In the genomic region with DNA sequence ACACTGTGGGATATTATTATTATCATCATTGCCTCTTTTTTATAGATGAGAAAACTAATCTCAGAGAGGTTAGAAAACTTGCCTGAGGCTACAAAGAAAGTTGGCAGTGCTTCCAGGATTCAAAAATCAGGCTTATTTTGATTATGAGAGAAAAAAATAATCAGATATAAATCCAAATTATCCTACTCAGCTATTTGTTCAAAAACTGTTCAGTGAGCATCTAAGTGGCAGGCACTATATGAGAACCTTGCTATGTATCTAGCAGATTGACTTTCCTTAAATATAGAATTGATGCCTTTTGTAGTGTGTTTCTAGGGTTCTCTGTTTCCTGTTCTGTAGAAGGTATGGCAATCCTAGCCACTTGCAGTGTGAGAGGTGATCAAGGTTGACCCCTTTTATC, we compare ENCODE assay signal across 38 cellular contexts.
"Had no signal": no experiment of that assay in that cellular context is flagged by ENCODE, and none has a peak within 500 bp of the region (broad histone marks: within the 10 kb centered on the region; RNA-seq: fewer than 3 reads in every experiment).

No MANE protein-coding gene starts in this region.

- H3K9me3 Mint-ChIP-seq: activated naive CD4-positive, alpha-beta T cell treated with anti-CD3 and anti-CD28 coated beads for 36 hours; activated naive CD4-positive, alpha-beta T cell treated with anti-CD3 and anti-CD28 coated beads, Interleukin-2, amount 50 U/mL, for 24 hours; activated naive CD4-positive, alpha-beta T cell treated with anti-CD3 and anti-CD28 coated beads, Interleukin-2, amount 50 U/mL, for 72 hours; activated naive CD8-positive, alpha-beta T cell treated with anti-CD3 and anti-CD28 coated beads for 36 hours; activated naive CD8-positive, alpha-beta T cell treated with anti-CD3 and anti-CD28 coated beads, Interleukin-2, amount 10 ng/mL, durations not matched to agents 7 days and 5 days; activated naive CD8-positive, alpha-beta T cell treated with anti-CD3 and anti-CD28 coated beads, Interleukin-2, amount 50 U/mL, for 24 hours; activated T-cell treated with anti-CD3 and anti-CD28 coated beads, Interleukin-2, amount 50 U/mL, for 4 hours; activated T-cell treated with anti-CD3 and anti-CD28 coated beads, Interleukin-2, amount 50 U/mL, for 72 hours; activated T-helper 1 cell treated with anti-CD3 and anti-CD28 coated beads, Interleukin-12 subunit alpha, Interleukin-12 subunit beta, Interleukin-2, Interleukin-4 antibody, amounts not matched to agents 30 ng/mL and 10 ng/mL and 1 ng/mL, durations not matched to agents 14 hours and 24 hours and 36 hours; activated T-helper 17 cell treated with anti-CD3 and anti-CD28 coated beads, Interleukin-2, amount 50 U/mL, for 72 hours; activated T-helper 2 cell treated with anti-CD3 and anti-CD28 coated beads, Interferon-gamma antibody, Interleukin-2, Interleukin-4, amounts not matched to agents 10 μg/mL and 5 μg/mL and 100 μg/mL, durations not matched to agents 14 hours and 24 hours and 36 hours; central memory CD8-positive, alpha-beta T cell had no signal

- H3K27ac Mint-ChIP-seq: activated naive CD4-positive, alpha-beta T cell treated with anti-CD3 and anti-CD28 coated beads for 36 hours; activated naive CD4-positive, alpha-beta T cell treated with anti-CD3 and anti-CD28 coated beads, Interleukin-2, amount 10 ng/mL, durations not matched to agents 7 days and 5 days; activated naive CD4-positive, alpha-beta T cell treated with anti-CD3 and anti-CD28 coated beads, Interleukin-2, amount 50 U/mL, for 24 hours; activated naive CD4-positive, alpha-beta T cell treated with anti-CD3 and anti-CD28 coated beads, Interleukin-2, amount 50 U/mL, for 72 hours; activated naive CD8-positive, alpha-beta T cell; activated naive CD8-positive, alpha-beta T cell treated with anti-CD3 and anti-CD28 coated beads for 36 hours; activated naive CD8-positive, alpha-beta T cell treated with anti-CD3 and anti-CD28 coated beads, Interleukin-2, amount 10 ng/mL, durations not matched to agents 7 days and 5 days; activated naive CD8-positive, alpha-beta T cell treated with anti-CD3 and anti-CD28 coated beads, Interleukin-2, amount 50 U/mL, for 24 hours; activated T-cell treated with anti-CD3 and anti-CD28 coated beads, Interleukin-2, amount 50 U/mL, for 72 hours; activated T-helper 1 cell treated with anti-CD3 and anti-CD28 coated beads, Interleukin-12 subunit alpha, Interleukin-12 subunit beta, Interleukin-2, Interleukin-4 antibody, amounts not matched to agents 30 ng/mL and 10 ng/mL and 1 ng/mL, durations not matched to agents 14 hours and 24 hours and 36 hours; activated T-helper 17 cell treated with anti-CD3 and anti-CD28 coated beads, Interleukin-2, amount 50 U/mL, for 72 hours; activated T-helper 2 cell treated with anti-CD3 and anti-CD28 coated beads, Interferon-gamma antibody, Interleukin-2, Interleukin-4, amounts not matched to agents 10 μg/mL and 5 μg/mL and 100 μg/mL, durations not matched to agents 14 hours and 24 hours and 36 hours; brain had no signal

- H3K4me1 ChIP-seq: adrenal gland, ascending aorta, breast epithelium had no signal

- ATAC-seq: activated naive CD4-positive, alpha-beta T cell treated with anti-CD3 and anti-CD28 coated beads, Interleukin-2, amount 50 U/mL, for 72 hours; activated naive CD8-positive, alpha-beta T cell treated with anti-CD3 and anti-CD28 coated beads, Interleukin-2, amount 50 U/mL, for 24 hours; activated T-cell treated with anti-CD3 and anti-CD28 coated beads, Interleukin-2, amount 50 U/mL, for 4 hours; activated T-cell treated with anti-CD3 and anti-CD28 coated beads, Interleukin-2, amount 50 U/mL, for 72 hours; activated T-helper 17 cell treated with anti-CD3 and anti-CD28 coated beads, Interleukin-2, amount 50 U/mL, for 72 hours; body of pancreas had no signal

- H3K4me3 ChIP-seq: adrenal gland, ascending aorta, body of pancreas, breast epithelium, cardiac muscle cell had no signal

- H3K4me1 Mint-ChIP-seq: activated naive CD4-positive, alpha-beta T cell treated with anti-CD3 and anti-CD28 coated beads, Interleukin-2, amount 10 ng/mL, durations not matched to agents 7 days and 5 days; activated naive CD4-positive, alpha-beta T cell treated with anti-CD3 and anti-CD28 coated beads, Interleukin-2, amount 50 U/mL, for 24 hours; activated naive CD8-positive, alpha-beta T cell treated with anti-CD3 and anti-CD28 coated beads for 36 hours; activated naive CD8-positive, alpha-beta T cell treated with anti-CD3 and anti-CD28 coated beads, Interleukin-2, amount 10 ng/mL, durations not matched to agents 7 days and 5 days; activated naive CD8-positive, alpha-beta T cell treated with anti-CD3 and anti-CD28 coated beads, Interleukin-2, amount 50 U/mL, for 24 hours; activated T-helper 17 cell treated with anti-CD3 and anti-CD28 coated beads, Interleukin-2, amount 50 U/mL, for 72 hours; central memory CD8-positive, alpha-beta T cell had no signal

- H3K4me3 Mint-ChIP-seq: activated naive CD4-positive, alpha-beta T cell treated with anti-CD3 and anti-CD28 coated beads for 36 hours; activated naive CD4-positive, alpha-beta T cell treated with anti-CD3 and anti-CD28 coated beads, Interleukin-2, amount 10 ng/mL, durations not matched to agents 7 days and 5 days; activated naive CD4-positive, alpha-beta T cell treated with anti-CD3 and anti-CD28 coated beads, Interleukin-2, amount 50 U/mL, for 24 hours; activated naive CD8-positive, alpha-beta T cell; activated naive CD8-positive, alpha-beta T cell treated with anti-CD3 and anti-CD28 coated beads for 36 hours; activated naive CD8-positive, alpha-beta T cell treated with anti-CD3 and anti-CD28 coated beads, Interleukin-2, amount 10 ng/mL, durations not matched to agents 7 days and 5 days; activated naive CD8-positive, alpha-beta T cell treated with anti-CD3 and anti-CD28 coated beads, Interleukin-2, amount 50 U/mL, for 24 hours; activated T-cell treated with anti-CD3 and anti-CD28 coated beads, Interleukin-2, amount 50 U/mL, for 4 hours; activated T-cell treated with anti-CD3 and anti-CD28 coated beads, Interleukin-2, amount 50 U/mL, for 72 hours; activated T-helper 1 cell treated with anti-CD3 and anti-CD28 coated beads, Interleukin-12 subunit alpha, Interleukin-12 subunit beta, Interleukin-2, Interleukin-4 antibody, amounts not matched to agents 30 ng/mL and 10 ng/mL and 1 ng/mL, durations not matched to agents 14 hours and 24 hours and 36 hours; activated T-helper 17 cell treated with anti-CD3 and anti-CD28 coated beads, Interleukin-2, amount 50 U/mL, for 72 hours; brain; central memory CD8-positive, alpha-beta T cell had no signal

- H3K36me3 Mint-ChIP-seq: activated naive CD4-positive, alpha-beta T cell treated with anti-CD3 and anti-CD28 coated beads, Interleukin-2, amount 10 ng/mL, durations not matched to agents 7 days and 5 days; activated naive CD4-positive, alpha-beta T cell treated with anti-CD3 and anti-CD28 coated beads, Interleukin-2, amount 50 U/mL, for 24 hours; activated naive CD4-positive, alpha-beta T cell treated with anti-CD3 and anti-CD28 coated beads, Interleukin-2, amount 50 U/mL, for 72 hours; activated naive CD8-positive, alpha-beta T cell; activated naive CD8-positive, alpha-beta T cell treated with anti-CD3 and anti-CD28 coated beads for 36 hours; activated naive CD8-positive, alpha-beta T cell treated with anti-CD3 and anti-CD28 coated beads, Interleukin-2, amount 10 ng/mL, durations not matched to agents 7 days and 5 days; brain had no signal

- H3K27ac ChIP-seq: adrenal gland, ascending aorta, body of pancreas, brain microvascular endothelial cell, breast epithelium, cardiac muscle cell had no signal

- FAIRE-seq: astrocyte, bronchial epithelial cell had no signal

- H3K36me3 ChIP-seq: adrenal gland, ascending aorta, brain microvascular endothelial cell, breast epithelium, cardiac muscle cell had no signal

- H3K9me3 ChIP-seq: adrenal gland, ascending aorta, body of pancreas, breast epithelium had no signal

- H3K27me3 ChIP-seq: adrenal gland, ascending aorta, body of pancreas, breast epithelium, cardiac muscle cell had no signal

- DNase-seq: activated effector memory CD4-positive, alpha-beta T cell treated with anti-CD3 and anti-CD28 coated beads, Interleukin-2, amount 50 U/mL, for 16 hours; activated effector memory CD4-positive, alpha-beta T cell treated with Interleukin-2 at 50 U/mL for 16 hours; activated gamma-delta T cell; activated gamma-delta T cell treated with Interleukin-2 at 50 U/mL for 16 hours; activated naive CD4-positive, alpha-beta T cell; activated naive CD4-positive, alpha-beta T cell treated with anti-CD3 and anti-CD28 coated beads for 36 hours; activated naive CD4-positive, alpha-beta T cell treated with anti-CD3 and anti-CD28 coated beads, Interleukin-2, amount 10 ng/mL, durations not matched to agents 7 days and 5 days; activated naive CD4-positive, alpha-beta T cell treated with anti-CD3 and anti-CD28 coated beads, Interleukin-2, amount 50 U/mL, for 16 hours; activated naive CD4-positive, alpha-beta T cell treated with Interleukin-2 at 50 U/mL for 16 hours; activated naive CD8-positive, alpha-beta T cell treated with anti-CD3 and anti-CD28 coated beads for 36 hours; activated naive CD8-positive, alpha-beta T cell treated with anti-CD3 and anti-CD28 coated beads, Interleukin-2, amount 10 ng/mL, durations not matched to agents 7 days and 5 days; activated naive CD8-positive, alpha-beta T cell treated with anti-CD3 and anti-CD28 coated beads, Interleukin-2, amount 50 U/mL, for 24 hours; activated T-cell treated with anti-CD3 and anti-CD28 coated beads, Interleukin-2, amount 50 U/mL, for 4 hours; activated T-cell treated with anti-CD3 and anti-CD28 coated beads, Interleukin-2, amount 50 U/mL, for 48 hours; activated T-cell treated with anti-CD3 and anti-CD28 coated beads, Interleukin-2, amount 50 U/mL, for 72 hours; adrenal gland; amniotic stem cell; amygdala; anterior cingulate cortex; aorta; body of pancreas; brain microvascular endothelial cell; caudate nucleus; central memory CD4-positive, alpha-beta T cell; cerebellar nuclear complex had no signal
